In the genomic region with DNA sequence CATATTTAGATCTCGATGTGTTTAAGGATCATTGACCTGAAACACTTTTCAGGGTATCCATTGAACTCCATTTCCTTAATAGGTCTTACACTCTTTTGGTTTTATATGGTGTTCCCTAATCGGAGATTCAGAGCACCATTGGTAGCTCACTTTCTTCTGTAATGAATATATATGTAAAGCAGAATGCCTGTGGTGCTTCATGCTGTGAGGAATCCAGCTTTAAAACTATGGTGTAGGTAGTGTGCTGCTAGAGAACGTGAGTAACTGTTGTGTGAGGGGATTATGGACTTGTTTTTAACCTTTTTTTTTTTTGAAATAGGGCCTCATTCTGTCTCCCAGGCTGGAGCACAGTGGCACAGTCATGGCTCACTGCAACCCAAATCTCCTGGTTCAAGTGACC, we compare ENCODE assay signal across 30 cellular contexts.
"Had no signal": no experiment of that assay in that cellular context is flagged by ENCODE, and none has a peak within 500 bp of the region (broad histone marks: within the 10 kb centered on the region; RNA-seq: fewer than 3 reads in every experiment).

No MANE protein-coding gene starts in this region.

- H3K27me3 ChIP-seq: ascending aorta, breast epithelium, cardiac muscle cell, colonic mucosa, dorsolateral prefrontal cortex, esophagus muscularis mucosa, foreskin keratinocyte, gastrocnemius medialis, heart right ventricle had no signal

- H3K27ac ChIP-seq: ascending aorta, breast epithelium, cardiac muscle cell, colonic mucosa, esophagus muscularis mucosa, foreskin keratinocyte, gastrocnemius medialis, heart right ventricle had no signal

- ATAC-seq: activated naive CD4-positive, alpha-beta T cell treated with anti-CD3 and anti-CD28 coated beads, Interleukin-2, amount 50 U/mL, for 72 hours; activated T-cell treated with anti-CD3 and anti-CD28 coated beads, Interleukin-2, amount 50 U/mL, for 72 hours; foreskin keratinocyte; gastrocnemius medialis; heart right ventricle; T-helper 17 cell had no signal

- H3K9me3 ChIP-seq: ascending aorta, breast epithelium, colonic mucosa, esophagus muscularis mucosa, gastrocnemius medialis, heart right ventricle had no signal

- H3K4me1 ChIP-seq: ascending aorta, breast epithelium, colonic mucosa, esophagus muscularis mucosa, heart right ventricle had no signal

- H3K36me3 ChIP-seq: ascending aorta, breast epithelium, cardiac muscle cell, colonic mucosa, esophagus muscularis mucosa, gastrocnemius medialis, heart right ventricle had no signal

- DNase-seq: activated CD4-positive, alpha-beta memory T cell treated with anti-CD3 and anti-CD28 coated beads, Interleukin-2, amount 10 ng/mL, durations not matched to agents 7 days and 5 days; activated CD4-positive, alpha-beta T cell treated with anti-CD3 and anti-CD28 coated beads for 1 hour; activated CD4-positive, alpha-beta T cell treated with anti-CD3 and anti-CD28 coated beads for 4 hours; activated CD4-positive, alpha-beta T cell treated with anti-CD3 and anti-CD28 coated beads, Interleukin-2, amount 10 ng/mL, durations not matched to agents 7 days and 5 days; activated CD4-positive, alpha-beta T cell treated with anti-CD3 and anti-CD28 coated beads, Interleukin-2, amount 50 U/mL, for 4 hours; activated CD8-positive, alpha-beta memory T cell treated with anti-CD3 and anti-CD28 coated beads, Interleukin-2, amount 50 U/mL, for 48 hours; activated gamma-delta T cell; activated naive CD4-positive, alpha-beta T cell; activated naive CD4-positive, alpha-beta T cell treated with anti-CD3 and anti-CD28 coated beads, Interleukin-2, amount 10 ng/mL, durations not matched to agents 7 days and 5 days; activated naive CD8-positive, alpha-beta T cell treated with anti-CD3 and anti-CD28 coated beads, Interleukin-2, amount 10 ng/mL, durations not matched to agents 7 days and 5 days; activated T-cell treated with anti-CD3 and anti-CD28 coated beads for 4 hours; activated T-cell treated with anti-CD3 and anti-CD28 coated beads, Interleukin-2, amount 50 U/mL, for 24 hours; activated T-cell treated with anti-CD3 and anti-CD28 coated beads, Interleukin-2, amount 50 U/mL, for 72 hours; central memory CD4-positive, alpha-beta T cell; cerebellar nuclear complex; colonic mucosa; dorsolateral prefrontal cortex; effector memory CD4-positive, alpha-beta T cell; endodermal cell; foreskin keratinocyte; gastrocnemius medialis; heart right ventricle; T-helper 1 cell; T-helper 17 cell; T1000 had no signal

- H3K4me3 ChIP-seq: ascending aorta, breast epithelium, cardiac muscle cell, colonic mucosa, dorsolateral prefrontal cortex, esophagus muscularis mucosa, gastrocnemius medialis, heart right ventricle had no signal
